ENCODE assay signal across 8 cellular contexts in the genomic region with DNA sequence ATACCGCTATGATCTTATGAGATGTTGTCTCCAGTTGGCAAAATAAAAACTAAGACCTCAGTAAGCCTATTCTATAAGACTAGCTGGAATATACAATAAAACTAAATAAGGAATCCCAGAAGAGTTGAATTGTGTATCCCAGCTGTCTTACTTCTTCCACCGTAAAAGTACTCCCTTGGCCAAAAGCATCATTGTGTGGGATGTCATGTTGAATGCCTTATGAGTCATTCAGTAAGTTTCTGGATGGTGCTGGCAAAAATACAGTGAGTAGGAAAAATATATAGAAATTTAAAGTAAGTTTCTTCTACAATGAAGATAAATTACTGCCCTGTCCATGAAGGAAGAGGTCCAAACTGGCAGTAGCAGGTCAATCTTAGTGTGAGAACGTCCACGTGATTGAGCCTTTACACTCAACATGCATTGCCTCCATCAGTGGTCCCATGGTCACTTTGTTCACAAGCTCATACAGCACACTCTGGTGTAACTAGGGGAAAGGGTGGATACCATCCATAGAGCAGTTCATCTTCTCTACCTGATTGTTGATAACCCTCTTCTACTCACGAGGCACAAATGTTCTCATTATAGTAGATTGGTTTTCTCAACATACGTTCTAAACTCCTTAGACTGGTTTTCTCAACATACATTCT. TPM values are rescaled to one million over a fixed set of nuclear protein-coding genes. Genes with fewer than 3 reads are reported as not detected.
A peak's percentile ranks its signal among the peaks of the same experiment; 100 is the strongest.
DNase-seq lines count a peak whose midpoint lies in the region; ATAC-seq and TF ChIP-seq lines count a peak whose summit lies in the region.

No MANE protein-coding gene starts in this region.

- no peak for TF ChIP-seq CTCF in GM12865 (IDR thresholded peaks at IDR 0.05; ENCODE audit: insufficient read depth, low read depth, low read length, missing control alignments)
- TF ChIP-seq CTCF in natural killer cell (IDR thresholded peaks at IDR 0.05), result no peak
- no peak for TF ChIP-seq CTCF in GM20000 (IDR thresholded peaks at IDR 0.05; ENCODE audit: extremely low read depth, missing control alignments)
- no peak for TF ChIP-seq CTCF in prostate gland (IDR thresholded peaks at IDR 0.05)

- H3K27me3 Mint-ChIP-seq in activated naive CD8-positive, alpha-beta T cell treated with anti-CD3 and anti-CD28 coated beads, Interleukin-2, amount 50 U/mL, for 24 hours, result no peaks in the 10 kb centered on the region
- H3K27me3 Mint-ChIP-seq in natural killer cell (ENCODE audit: low read depth in 2 of 2), result no peaks in the 10 kb centered on the region

- H3K36me3 ChIP-seq in prostate gland, result no peaks in the 10 kb centered on the region

- peaks cover 45% of the 10 kb centered on the region for H3K4me1 Mint-ChIP-seq in activated naive CD8-positive, alpha-beta T cell treated with anti-CD3 and anti-CD28 coated beads, Interleukin-2, amount 50 U/mL, for 24 hours
- peaks cover 68 to 69% of the 10 kb centered on the region in 2 donors for H3K4me1 Mint-ChIP-seq in natural killer cell

- TF ChIP-seq POLR2A in prostate gland (IDR thresholded peaks at IDR 0.05), result no peak

- no peaks in the 10 kb centered on the region for H3K9me3 ChIP-seq in prostate gland

- no peaks in the 10 kb centered on the region for H3K9me3 Mint-ChIP-seq in activated naive CD8-positive, alpha-beta T cell treated with anti-CD3 and anti-CD28 coated beads, Interleukin-2, amount 50 U/mL, for 24 hours
- H3K9me3 Mint-ChIP-seq in natural killer cell, result no peaks in the 10 kb centered on the region

- H3K36me3 Mint-ChIP-seq in activated naive CD8-positive, alpha-beta T cell treated with anti-CD3 and anti-CD28 coated beads, Interleukin-2, amount 50 U/mL, for 24 hours (ENCODE audit: low read depth), result no peaks in the 10 kb centered on the region
- no peaks in the 10 kb centered on the region for H3K36me3 Mint-ChIP-seq in natural killer cell

- H3K4me3 ChIP-seq in GM12865 (ENCODE audit: low read depth, low read length), result peak overlapping the region; percentile 4; the same call in 1 of the 2 replicates
- H3K4me3 ChIP-seq in prostate gland, result no peak overlapping the region

- intact Hi-C loops in natural killer cell (cut with micrococcal nuclease) (loop anchor here (1.0 to 5.0 kb wide), 2 partner anchors 14 to 611 kb away; a partner anchor contains a TSS), prostate gland (cut with DNase I) (no loop called here)

- peak; percentile 27 for ATAC-seq in HG03139 (IDR thresholded peaks at IDR 0.05; ENCODE audit: unreplicated experiment)
- ATAC-seq in activated naive CD8-positive, alpha-beta T cell treated with anti-CD3 and anti-CD28 coated beads, Interleukin-2, amount 50 U/mL, for 24 hours, result peak; percentile 4
- peak in 2 of 3 donors; percentile 17 to 27 for ATAC-seq in natural killer cell

- no peaks in the 10 kb centered on the region for H3K4me1 ChIP-seq in prostate gland (replicated peaks)

- WGBS in prostate gland, result 75% methylated on average over 6 of the region's 6 CpGs

- DNase-seq in GM12865 (ENCODE audit: low read depth) (no peak), natural killer cell (no peak), GM20000 (ENCODE audit: low spot score) (no peak), SKM-1 treated with dmso at 0.1 percent for 144 hours (lab: John Stamatoyannopoulos, UW; ENCODE audit: unreplicated experiment) (no peak), prostate gland (ENCODE audit: low spot score) (no peak)
- DNase-seq in activated naive CD8-positive, alpha-beta T cell treated with anti-CD3 and anti-CD28 coated beads, Interleukin-2, amount 50 U/mL, for 24 hours, result no peak
- DNase-seq in activated effector memory CD4-positive, alpha-beta T cell treated with anti-CD3 and anti-CD28 coated beads, Interleukin-2, amount 50 U/mL, for 16 hours, result no peak

- H3K27me3 ChIP-seq in prostate gland (replicated peaks; ENCODE audit: insufficient read depth), result no peaks in the 10 kb centered on the region

- no peak overlapping the region for H3K27ac ChIP-seq in prostate gland

- H3K4me3 Mint-ChIP-seq in activated naive CD8-positive, alpha-beta T cell treated with anti-CD3 and anti-CD28 coated beads, Interleukin-2, amount 50 U/mL, for 24 hours, result peak overlapping the region; percentile 52
- H3K4me3 Mint-ChIP-seq in natural killer cell, result peak overlapping the region; percentile 76

- peak overlapping the region; percentile 87 for H3K27ac Mint-ChIP-seq in activated naive CD8-positive, alpha-beta T cell treated with anti-CD3 and anti-CD28 coated beads, Interleukin-2, amount 50 U/mL, for 24 hours
- peak overlapping the region; percentile 85 to 94 for H3K27ac Mint-ChIP-seq in natural killer cell

RNA-seq across cellular contexts. Expression of a gene that starts 13.7 kb away (rescaled TPM):
- total RNA-seq in natural killer cell (10 to 100 TPM; 34.6 to 45.9 (median 43.0) TPM), prostate gland (10 to 100 TPM; 15.1 to 41.6 TPM)

RNA-seq across cellular contexts. Expression of a gene that starts 44.2 kb away (rescaled TPM):
- 10 to 100 TPM; 74.6 to 90.5 (median 81.9) TPM for total RNA-seq in natural killer cell
- 10 to 100 TPM; 18.0 to 38.1 TPM for total RNA-seq in prostate gland
